7 cellular contexts compared by ENCODE assay signal in genomic region chr11:62508336-62509058, GRCh38. TPM values are rescaled to one million over a fixed set of nuclear protein-coding genes. Genes with fewer than 3 reads are reported as not detected.
A peak's percentile ranks its signal among the peaks of the same experiment; 100 is the strongest.
DNase-seq lines count a peak whose midpoint lies in the region; ATAC-seq, FAIRE-seq and TF ChIP-seq lines count a peak whose summit lies in the region.

No MANE protein-coding gene starts in this region.

- H3K4me3 ChIP-seq in K562 (no peak overlapping the region), rectal smooth muscle tissue (ENCODE audit: low read length) (peak overlapping the region; percentile 56)

- H3K27me3 ChIP-seq in K562 (ENCODE audit: control insufficient read depth in 2 of 2, insufficient read depth in 2 of 2, low read length in 2 of 2) (no peaks in the 10 kb centered on the region), rectal smooth muscle tissue (ENCODE audit: control insufficient read depth, insufficient read depth, low read length) (no peaks in the 10 kb centered on the region)

- POLR2A ChIA-PET in K562 (lab: Yijun Ruan, JAX) = interaction anchor here (0.9 to 1.8 kb wide), 4 partner anchors 10 to 66 kb away, joined by 3 to 7 read pairs (median 4); no protein-coding TSS in a partner anchor

- no peaks in the 10 kb centered on the region for H3K9me1 ChIP-seq in K562 (ENCODE audit: control insufficient read depth, insufficient read depth, low read length)

- WGBS in K562 (ENCODE audit: insufficient coverage, low coverage, missing lambda C conversion rate) = 24% methylated on average over 18 of the region's 19 CpGs

- no peak for TF ChIP-seq POLR2A in K562 (conservative IDR thresholded peaks at IDR 0.05)

- in situ Hi-C loops in K562 (cut with MboI) = no loop called here

- DNase-seq in NCI-H2227 (lab: John Stamatoyannopoulos, UW; ENCODE audit: unreplicated experiment) (peak; percentile 74), K562 (ENCODE audit: extremely low read depth in 1 of 4, low spot score in 3 of 4) (peak; percentile 50 to 72 (median 66)), hypothalamus (lab: John Stamatoyannopoulos, UW) (peak in 46 of 51 donors; percentile 16 to 89 (median 69)), NCI-H1436 (lab: John Stamatoyannopoulos, UW) (no peak)
- DNase-seq in activated T-cell treated with anti-CD3 and anti-CD28 coated beads, Interleukin-2, amount 50 U/mL, for 48 hours = no peak

- H4K20me1 ChIP-seq in K562 (replicated peaks; ENCODE audit: control insufficient read depth, insufficient read depth, low read length) = no peaks in the 10 kb centered on the region

- H3K27ac ChIP-seq in K562 (ENCODE audit: extremely low read depth, low read depth, low read length) (0 out of 3 replicates have a peak overlapping the region, but pooled peaks have one; percentile 18), rectal smooth muscle tissue (ENCODE audit: low read depth, low read length) (peak overlapping the region; percentile 93)

- intact Hi-C loops in K562 (cut with micrococcal nuclease) = loop anchor here (2.0 to 10.0 kb wide), 2 partner anchors 34 to 84 kb away; no protein-coding TSS in a partner anchor

- H3K36me3 ChIP-seq in K562 (ENCODE audit: control insufficient read depth, insufficient read depth, low read length) (no peaks in the 10 kb centered on the region), rectal smooth muscle tissue (ENCODE audit: control insufficient read depth, insufficient read depth, low read length) (no peaks in the 10 kb centered on the region)

- TF ChIP-seq EP300 in K562 (IDR thresholded peaks at IDR 0.05; ENCODE audit: low read length) = 0 out of 2 replicates have a peak, but pooled peaks have one; percentile 10

- H3K4me1 ChIP-seq in K562 (replicated peaks in 1 of 2; ENCODE audit: control insufficient read depth in 2 of 2, insufficient read depth in 2 of 2, low read length in 2 of 2) (peaks cover 30 to 34% of the 10 kb centered on the region in 2 experiments), rectal smooth muscle tissue (ENCODE audit: control insufficient read depth, insufficient read depth, low read length) (peaks cover 32% of the 10 kb centered on the region)

- H3K9ac ChIP-seq in K562 (ENCODE audit: insufficient read depth in 1 of 2, low read depth in 2 of 2, low read length in 2 of 2) = peak overlapping the region; percentile 22 to 79; a peak in 3 of 4 replicates
- no peak overlapping the region for H3K9ac ChIP-seq in rectal smooth muscle tissue (ENCODE audit: low read length)

- TF ChIP-seq RAD21 in K562 (CRISPR knock-in tag; conservative IDR thresholded peaks at IDR 0.05 in 1 of 2, IDR thresholded peaks at IDR 0.05 in 1 of 2) = no peak; a peak in 1 of 4 replicates

- H3K9me3 ChIP-seq in K562 (replicated peaks; ENCODE audit: control insufficient read depth, insufficient read depth, low read depth, low read length) = no peaks in the 10 kb centered on the region

- BruUV-seq in K562 (replicated peaks; lab: Mats Ljungman, UMichigan) = no TSS peak

- CTCF ChIA-PET in K562 (lab: Yijun Ruan, JAX; ENCODE audit: low intra/inter-chr PET ratio) = no interaction called here

- H3K79me2 ChIP-seq in K562 (ENCODE audit: control insufficient read depth, insufficient read depth, low read length) = no peaks in the 10 kb centered on the region

- peak overlapping the region; percentile 90 for H2AFZ ChIP-seq in K562 (ENCODE audit: low read depth, low read length)

- H3K4me2 ChIP-seq in K562 (ENCODE audit: insufficient read depth, low read length) = peak overlapping the region; percentile 61

- peak; percentile 66 for ATAC-seq in K562

- TF ChIP-seq CTCF in GM12874 (IDR thresholded peaks at IDR 0.05; ENCODE audit: insufficient read depth, low read depth, low read length) = peak; percentile 44
- peak; percentile 15 to 61 (median 28); a peak in 4 of 6 replicates for TF ChIP-seq CTCF in K562 (IDR thresholded peaks at IDR 0.05 in 2 of 3, conservative IDR thresholded peaks at IDR 0.05 in 1 of 3; ENCODE audit: insufficient read depth in 2 of 3, low read depth in 1 of 3, low read length in 3 of 3)

- FAIRE-seq in K562 (lab: Jason Lieb, UNC) = peak; percentile 91

TF ChIP-seq in K562, 482 proteins besides CTCF, POLR2A, EP300 and RAD21 (continues in another document):
- TF ChIP-seq ZSCAN29 (IDR thresholded peaks at IDR 0.05) (no peak), L3MBTL2 (IDR thresholded peaks at IDR 0.05) (0 out of 2 replicates have a peak, but pooled peaks have one; percentile 30), SMAD3 (CRISPR knock-in tag; conservative IDR thresholded peaks at IDR 0.05) (no peak), CUX1 (CRISPR knock-in tag; IDR thresholded peaks at IDR 0.05) (no peak), GATA2 (CRISPR knock-in tag; IDR thresholded peaks at IDR 0.05) (peak; percentile 83), C11orf30 (IDR thresholded peaks at IDR 0.05; ENCODE audit: low read depth) (peak; percentile 38; the same call in 1 of the 2 replicates), HDAC8 (tag; IDR thresholded peaks at IDR 0.05) (no peak), YBX1 (IDR thresholded peaks at IDR 0.05) (no peak), HDAC6 (IDR thresholded peaks at IDR 0.05; ENCODE audit: low read depth, low read length) (no peak), ZBTB8A (IDR thresholded peaks at IDR 0.05; ENCODE audit: partially characterized antibody) (no peak), PHF8 (IDR thresholded peaks at IDR 0.05; ENCODE audit: borderline replicate concordance, low read length) (no peak), CTBP1 (IDR thresholded peaks at IDR 0.05; ENCODE audit: borderline replicate concordance) (peak; percentile 32; the same call in 1 of the 2 replicates), XRCC5 (IDR thresholded peaks at IDR 0.05; ENCODE audit: low read depth, low read length) (no peak), MYNN (IDR thresholded peaks at IDR 0.05) (peak; percentile 78), MYNN (CRISPR knock-in tag; IDR thresholded peaks at IDR 0.05) (no peak), ZNF384 (IDR thresholded peaks at IDR 0.05; ENCODE audit: low read depth, low read length) (no peak), ZNF311 (CRISPR knock-in tag; IDR thresholded peaks at IDR 0.05) (no peak)

RNA-seq across cellular contexts. Expression of gene AHNAK, which starts 38.1 kb away (rescaled TPM):
- total RNA-seq in K562 (2011; cell fraction: chromatin; rRNA removed; ENCODE audit: low replicate concordance) = 39.7 and 135 TPM in 2 replicates
- 22.0 and 31.1 TPM in 2 replicates for total RNA-seq in K562 (2011; cell fraction: nucleolus; rRNA removed)
- 33.6 and 34.6 TPM in 2 replicates for total RNA-seq in K562 (2011; cell fraction: nucleoplasm; rRNA removed)
- 66.4 and 75.0 TPM in 2 replicates for total RNA-seq in K562 (2014; rRNA removed)
- total RNA-seq in K562 (2014; rRNA removed; fragmentation: Illumina TruSeq; extraction: Trizol) = 44.1 and 45.1 TPM in 2 replicates
- total RNA-seq in K562 (2015; rRNA removed; fragmentation: Illumina TruSeq; extraction: Trizol) = 71.3 and 71.7 TPM in 2 replicates
- 89.2 and 89.7 TPM in 2 replicates for total RNA-seq in K562 (2021)
- polyA plus RNA-seq in K562 (2011; rRNA removed) = 17.6 and 33.5 TPM in 2 replicates
- polyA plus RNA-seq in K562 (2011; cell fraction: cytosol; rRNA removed) = 5.7 and 18.0 TPM in 2 replicates
- 53.7 and 161 TPM in 2 replicates for polyA plus RNA-seq in K562 (2011; cell fraction: nucleus; rRNA removed)
- 43.6 and 58.2 TPM in 2 replicates for polyA plus RNA-seq in K562 (2012)
- polyA plus RNA-seq in K562 (2014; fragmentation: Illumina TruSeq; extraction: Trizol) = 35.3 and 45.0 TPM in 2 replicates
- polyA plus RNA-seq in K562 (2014; fragmentation: Nextera tagmentation; extraction: Ambion mirVana) = 1 to 10 TPM; 1.5 to 2.5 TPM
- 26.0 and 30.1 TPM in 2 replicates for polyA plus RNA-seq in K562 (2014; rRNA removed)
- 82.9 and 138 TPM in 2 replicates for polyA minus RNA-seq in K562 (2011; rRNA and poly(A)+ RNA removed)
- polyA minus RNA-seq in K562 (2011; cell fraction: cytosol; rRNA and poly(A)+ RNA removed) = 55.4 and 84.5 TPM in 2 replicates
- 20.5 and 109 TPM in 2 replicates for polyA minus RNA-seq in K562 (2011; cell fraction: nucleus; rRNA and poly(A)+ RNA removed)

Comparison
In these comparisons a context has a peak if more than half of its experiments do, and no peak if none do; other contexts are left out.
1. DNase-seq: peak in NCI-H2227 (single experiment), K562 (4 of 4) and hypothalamus (46 of 51); none in activated T-cell treated with anti-CD3 and anti-CD28 coated beads, Interleukin-2, amount 50 U/mL, for 48 hours (0 of 2) and NCI-H1436 (single experiment).